Comparison of ENCODE assay signal across 8 cellular contexts in genomic region chr5:74673011-74673790, GRCh38. TPM values are rescaled to one million over a fixed set of nuclear protein-coding genes. Genes with fewer than 3 reads are reported as not detected.
DNase-seq lines count a peak whose midpoint lies in the region; ATAC-seq, FAIRE-seq and TF ChIP-seq lines count a peak whose summit lies in the region.

No MANE protein-coding gene starts in this region.

- H3K4me3 ChIP-seq in A549: no peak overlapping the region

- H3K27me3 Mint-ChIP-seq in neural crest cell (ENCODE audit: low read depth): no peaks in the 10 kb centered on the region

- H3K4me1 ChIP-seq in A549: 0 out of 3 replicates have a peak, but pooled peaks cover 6% of the 10 kb centered on the region

- FAIRE-seq in A549 (lab: Jason Lieb, UNC) (no peak), GM12891 (lab: Jason Lieb, UNC) (peak; percentile 20)

- ATAC-seq in A549: peak; percentile 70 to 81; a peak in 4 of 6 replicates
- ATAC-seq in GM19463 (IDR thresholded peaks at IDR 0.05; ENCODE audit: unreplicated experiment): no peak
- ATAC-seq in HG02759 (IDR thresholded peaks at IDR 0.05; ENCODE audit: unreplicated experiment): no peak

- H3K4me3 Mint-ChIP-seq in neural crest cell: no peak overlapping the region

- POLR2A ChIA-PET in A549 (lab: Yijun Ruan, JAX): interaction anchor here (1.1 kb wide), 1 partner anchor 12 kb away, joined by 3 read pairs; the partner anchor contains the start of gene HEXB

- TF ChIP-seq POLR2A in A549 (IDR thresholded peaks at IDR 0.05; ENCODE audit: low read length): no peak
- TF ChIP-seq POLR2A in GM12891 (IDR thresholded peaks at IDR 0.05; ENCODE audit: low read depth, low read length): no peak
- TF ChIP-seq POLR2A in erythroblast (IDR thresholded peaks at IDR 0.05; ENCODE audit: low read length): no peak

- no peak for TF ChIP-seq EP300 in A549 (IDR thresholded peaks at IDR 0.05)

- CTCF ChIA-PET in A549 (lab: Yijun Ruan, JAX): interaction anchor here (0.5 to 6.6 kb wide), 35 partner anchors 9 to 1583 kb away, joined by 3 to 117 read pairs (median 4); partner anchors contain the start of gene HEXB

- no peak overlapping the region for H3K27ac Mint-ChIP-seq in neural crest cell (ENCODE audit: unreplicated experiment)

- H3K9me3 Mint-ChIP-seq in neural crest cell: no peaks in the 10 kb centered on the region

- TF ChIP-seq RAD21 in A549 (conservative IDR thresholded peaks at IDR 0.05 in 1 of 2, IDR thresholded peaks at IDR 0.05 in 1 of 2): peak; percentile 80 to 84

- H3K4me2 ChIP-seq in A549: peak overlapping the region; percentile 54; the same call in 2 of the 3 replicates

- WGBS in A549 (ENCODE audit: missing lambda C conversion rate): 56% methylated on average over 6 of the region's 6 CpGs

- peak in 1 of 2 experiments; percentile 50 for DNase-seq in A549 (ENCODE audit: low read depth in 1 of 2, low spot score in 1 of 2)
- no peak for DNase-seq in GM12891 (ENCODE audit: insufficient read length, low spot score)
- DNase-seq in OCI-M1 (lab: John Stamatoyannopoulos, UW): peak; percentile 49
- DNase-seq in erythroblast (lab: John Stamatoyannopoulos, UW): peak; percentile 35 to 52
- DNase-seq in neural crest cell (ENCODE audit: low read depth, low spot score): no peak
- no peak for DNase-seq in NCI-H2107 (lab: John Stamatoyannopoulos, UW)

- no peaks in the 10 kb centered on the region for H3K36me3 Mint-ChIP-seq in neural crest cell (ENCODE audit: low read depth)

- TF ChIP-seq CTCF in A549 (IDR thresholded peaks at IDR 0.05) (peak; percentile 77), neural crest cell (conservative IDR thresholded peaks at IDR 0.05) (peak; percentile 63)

- H3K4me1 Mint-ChIP-seq in neural crest cell: peaks cover 23% of the 10 kb centered on the region

- H3K9me3 ChIP-seq in A549: no peaks in the 10 kb centered on the region

- no peak overlapping the region for H3K27ac ChIP-seq in A549

TF ChIP-seq in A549, 52 proteins besides CTCF, POLR2A, EP300 and RAD21:
- TF ChIP-seq SMC3 (IDR thresholded peaks at IDR 0.05) (peak; percentile 90), RFX5 (IDR thresholded peaks at IDR 0.05) (no peak)
TF ChIP-seq in A549: peak in this region for 1.

TF ChIP-seq in GM12891, 5 proteins besides CTCF, POLR2A, EP300 and RAD21:
- TF ChIP-seq POLR2AphosphoS5 (IDR thresholded peaks at IDR 0.05; ENCODE audit: low read depth, low read length): no peak
- TF ChIP-seq TAF1 (IDR thresholded peaks at IDR 0.05; ENCODE audit: low read depth, low read length): no peak
- TF ChIP-seq POU2F2 (IDR thresholded peaks at IDR 0.05; ENCODE audit: low read depth, low read length): no peak
- TF ChIP-seq SPI1 (IDR thresholded peaks at IDR 0.05; ENCODE audit: low read depth, low read length): no peak
- no peak for TF ChIP-seq PAX5 (IDR thresholded peaks at IDR 0.05; ENCODE audit: insufficient read depth, low read length, severe bottlenecking)

RNA-seq across cellular contexts. Expression of gene HEXB, which starts 11.8 kb away (rescaled TPM):
- polyA plus RNA-seq in A549 (2011; rRNA removed) (111 and 153 TPM in 2 replicates), A549 (2017; fragmentation: RNase III; extraction: RNeasy Plus Mini Kit Qiagen cat#74134 plus additional on column Dnase treatment) (75.4 to 83.5 TPM (median 79.2 TPM) in 3 replicates)
- 49.5 and 52.7 TPM in 2 replicates for polyA plus RNA-seq in A549 (2012; cell fraction: cytosol; rRNA removed)
- polyA plus RNA-seq in A549 (2012; cell fraction: nucleus; rRNA removed): 52.0 and 74.1 TPM in 2 replicates
- 46.7 and 61.5 TPM in 2 replicates for polyA minus RNA-seq in A549 (2011; rRNA and poly(A)+ RNA removed)
- 38.1 TPM for polyA plus RNA-seq in GM12891 (2012; ENCODE audit: low read depth, missing spikeins)
- total RNA-seq in neural crest cell: 50.8 and 54.3 TPM in 2 replicates

RNA-seq across cellular contexts. Expression of gene ENC1, which starts 32.7 kb away (rescaled TPM):
- 20.0 and 22.5 TPM in 2 replicates for polyA plus RNA-seq in A549 (2011; rRNA removed)
- polyA plus RNA-seq in A549 (2012; cell fraction: cytosol; rRNA removed): 12.5 and 19.7 TPM in 2 replicates
- polyA plus RNA-seq in A549 (2012; cell fraction: nucleus; rRNA removed): 21.6 and 49.2 TPM in 2 replicates
- polyA plus RNA-seq in A549 (2017; fragmentation: RNase III; extraction: RNeasy Plus Mini Kit Qiagen cat#74134 plus additional on column Dnase treatment): 17.0 to 21.3 TPM (median 20.4 TPM) in 3 replicates
- 37.4 and 38.2 TPM in 2 replicates for polyA minus RNA-seq in A549 (2011; rRNA and poly(A)+ RNA removed)
- polyA plus RNA-seq in GM12891 (2012; ENCODE audit: low read depth, missing spikeins): 9.9 TPM
- total RNA-seq in neural crest cell: 130 and 135 TPM in 2 replicates

Comparison
In these comparisons a context has a peak if more than half of its experiments do, and no peak if none do; other contexts are left out.
1. ATAC-seq: peak in A549 (2 of 2); none in GM19463 (single experiment) and HG02759 (single experiment).
2. DNase-seq: peak in OCI-M1 (single experiment) and erythroblast (2 of 2); none in GM12891 (single experiment), neural crest cell (single experiment) and NCI-H2107 (single experiment).